Comparison of ENCODE assay signal across 10 cellular contexts in genomic region chr7:22193361-22194016, GRCh38.
DNase-seq lines count a peak whose midpoint lies in the region; ATAC-seq, FAIRE-seq and TF ChIP-seq lines count a peak whose summit lies in the region.
"Had no signal": no experiment of that assay in that cellular context is flagged by ENCODE, and none has a peak within 500 bp of the region (broad histone marks: within the 10 kb centered on the region; RNA-seq: fewer than 3 reads in every experiment).

No MANE protein-coding gene starts in this region.

- no peaks in the 10 kb centered on the region for H3K27me3 Mint-ChIP-seq in neural crest cell (ENCODE audit: low read depth)

- TF ChIP-seq CTCF in AG04450 (IDR thresholded peaks at IDR 0.05; ENCODE audit: low read depth, low read length) (no peak), neural crest cell (conservative IDR thresholded peaks at IDR 0.05) (no peak)

- DNase-seq in AG04450 (ENCODE audit: low read depth, low spot score) (peak; percentile 13), NCI-H510A treated with DMSO at 0.1 percent for 48 hours (lab: John Stamatoyannopoulos, UW) (peak; percentile 95), foreskin melanocyte (peak; percentile 18), neural crest cell (ENCODE audit: low read depth, low spot score) (peak; percentile 43), GM12891 (ENCODE audit: insufficient read length, low spot score) (no peak), ACHN (no peak)
- DNase-seq: NCI-H526 treated with DMSO at 0.1 percent for 48 hours had no signal

- H3K36me3 Mint-ChIP-seq in neural crest cell (ENCODE audit: low read depth) = no peaks in the 10 kb centered on the region

- H3K4me1 Mint-ChIP-seq in neural crest cell = peaks cover 44% of the 10 kb centered on the region

- no peak for TF ChIP-seq POLR2A in GM12891 (IDR thresholded peaks at IDR 0.05; ENCODE audit: low read depth, low read length)

- peak overlapping the region; percentile 82 for H3K4me3 Mint-ChIP-seq in neural crest cell
- H3K4me3 Mint-ChIP-seq: activated T-helper 1 cell treated with anti-CD3 and anti-CD28 coated beads, Interleukin-12 subunit alpha, Interleukin-12 subunit beta, Interleukin-2, Interleukin-4 antibody, amounts not matched to agents 30 ng/mL and 10 ng/mL and 1 ng/mL, durations not matched to agents 14 hours and 24 hours and 36 hours had no signal

- in situ Hi-C loops in ACHN (cut with HindIII; ENCODE audit: low pct_ligation_motif_present, low pct_unique_long_range_greater_than_20kb, low sequenced_read_pairs) = no loop called here

- no peak for FAIRE-seq in GM12891 (lab: Jason Lieb, UNC)

- ATAC-seq in HG03095 (IDR thresholded peaks at IDR 0.05; ENCODE audit: unreplicated experiment) = no peak
- no peak for ATAC-seq in HG03571 (IDR thresholded peaks at IDR 0.05; ENCODE audit: unreplicated experiment)

- H3K27ac ChIP-seq in AG04450 (ENCODE audit: low read depth, low read length) = no peak overlapping the region

- CTCF ChIA-PET in AG04450 (lab: Charles Lee) = interaction anchor here (1.0 to 1.5 kb wide), 2 partner anchors 33 to 83 kb away, joined by 3 to 7 read pairs; no protein-coding TSS in a partner anchor

- H3K4me3 ChIP-seq in AG04450 (ENCODE audit: low read depth, low read length) = peak overlapping the region; percentile 42

- H3K9me3 Mint-ChIP-seq in neural crest cell = no peaks in the 10 kb centered on the region
- H3K9me3 Mint-ChIP-seq: activated T-helper 1 cell treated with anti-CD3 and anti-CD28 coated beads, Interleukin-12 subunit alpha, Interleukin-12 subunit beta, Interleukin-2, Interleukin-4 antibody, amounts not matched to agents 30 ng/mL and 10 ng/mL and 1 ng/mL, durations not matched to agents 14 hours and 24 hours and 36 hours had no signal

- no peaks in the 10 kb centered on the region for H3K9me3 ChIP-seq in AG04450 (ENCODE audit: control insufficient read depth, insufficient read depth, low read length)

- POLR2A ChIA-PET in AG04450 (lab: Yijun Ruan, JAX) = no interaction called here

- H3K27ac Mint-ChIP-seq in neural crest cell (ENCODE audit: unreplicated experiment) = peak overlapping the region; percentile 47
- H3K27ac Mint-ChIP-seq: activated T-helper 1 cell treated with anti-CD3 and anti-CD28 coated beads, Interleukin-12 subunit alpha, Interleukin-12 subunit beta, Interleukin-2, Interleukin-4 antibody, amounts not matched to agents 30 ng/mL and 10 ng/mL and 1 ng/mL, durations not matched to agents 14 hours and 24 hours and 36 hours had no signal

- no peaks in the 10 kb centered on the region for H3K27me3 ChIP-seq in AG04450 (ENCODE audit: control insufficient read depth, insufficient read depth, low read length)

TF ChIP-seq in GM12891, 5 proteins besides CTCF, POLR2A, EP300 and RAD21:
- TF ChIP-seq TAF1 (IDR thresholded peaks at IDR 0.05; ENCODE audit: low read depth, low read length) = no peak
- TF ChIP-seq POLR2AphosphoS5 (IDR thresholded peaks at IDR 0.05; ENCODE audit: low read depth, low read length) = no peak
- no peak for TF ChIP-seq PAX5 (IDR thresholded peaks at IDR 0.05; ENCODE audit: insufficient read depth, low read length, severe bottlenecking)
- TF ChIP-seq POU2F2 (IDR thresholded peaks at IDR 0.05; ENCODE audit: low read depth, low read length) = no peak
- no peak for TF ChIP-seq SPI1 (IDR thresholded peaks at IDR 0.05; ENCODE audit: low read depth, low read length)

Comparison
In these comparisons a context has a peak if more than half of its experiments do, and no peak if none do; other contexts are left out.
1. DNase-seq: peak in AG04450 (single experiment), NCI-H510A treated with DMSO at 0.1 percent for 48 hours (single experiment), foreskin melanocyte (single experiment) and neural crest cell (single experiment); none in GM12891 (single experiment) and ACHN (single experiment).